ENCODE assay signal across 22 cellular contexts in genomic region chr17:4513113-4514032, GRCh38. TPM values are rescaled to one million over a fixed set of nuclear protein-coding genes. Genes with fewer than 3 reads are reported as not detected.
DNase-seq lines count a peak whose midpoint lies in the region; ATAC-seq, FAIRE-seq and TF ChIP-seq lines count a peak whose summit lies in the region.
"Had no signal": no experiment of that assay in that cellular context is flagged by ENCODE, and none has a peak within 500 bp of the region (broad histone marks: within the 10 kb centered on the region; RNA-seq: fewer than 3 reads in every experiment).

No MANE protein-coding gene starts in this region.

- H3K27ac ChIP-seq in HEK293 (ENCODE audit: extremely low read depth, low read depth, low read length) (no peak overlapping the region), mesenchymal stem cell (ENCODE audit: low read length, poor library complexity, severe bottlenecking) (no peak overlapping the region), substantia nigra (ENCODE audit: low read depth, low read length, poor library complexity, severe bottlenecking) (peak overlapping the region; percentile 66), esophagus muscularis mucosa (replicated peaks in 1 of 4) (peak overlapping the region in 2 of 4 donors; percentile 27 to 42)
- H3K27ac ChIP-seq: foreskin keratinocyte had no signal

- TF ChIP-seq EP300 in esophagus muscularis mucosa (IDR thresholded peaks at IDR 0.05), result no peak

- H2BK12ac ChIP-seq in mesenchymal stem cell (ENCODE audit: low read length in 2 of 2), result no peak overlapping the region

- no peak overlapping the region for H2AFZ ChIP-seq in mesenchymal stem cell (ENCODE audit: low read depth, low read length)

- TF ChIP-seq CTCF in HEK293 (tag by site-specific recombination; IDR thresholded peaks at IDR 0.05), result no peak
- TF ChIP-seq CTCF in bronchial epithelial cell (IDR thresholded peaks at IDR 0.05; ENCODE audit: insufficient read depth, low read length, severe bottlenecking), result no peak
- TF ChIP-seq CTCF in esophagus muscularis mucosa (IDR thresholded peaks at IDR 0.05), result no peak

- H3K14ac ChIP-seq in mesenchymal stem cell (ENCODE audit: low read length in 2 of 2), result peak overlapping the region in 1 of 2 experiments; percentile 90

- no peak for ATAC-seq in GM21360 (IDR thresholded peaks at IDR 0.05; ENCODE audit: unreplicated experiment)
- ATAC-seq: foreskin keratinocyte had no signal

- no peak overlapping the region for H2BK15ac ChIP-seq in mesenchymal stem cell (ENCODE audit: low read depth, poor library complexity, severe bottlenecking)

- H3K9me3 ChIP-seq in HEK293 (ENCODE audit: control insufficient read depth, insufficient read depth, low read depth, low read length), result no peaks in the 10 kb centered on the region
- H3K9me3 ChIP-seq in mesenchymal stem cell (ENCODE audit: control insufficient read depth, low read length), result no peaks in the 10 kb centered on the region
- H3K9me3 ChIP-seq in esophagus muscularis mucosa, result no peaks in the 10 kb centered on the region
- H3K9me3 ChIP-seq: BE2C had no signal

- peak overlapping the region; percentile 34 for H4K91ac ChIP-seq in mesenchymal stem cell (ENCODE audit: low read length)

- no peak for TF ChIP-seq POLR2A in esophagus muscularis mucosa (IDR thresholded peaks at IDR 0.05; ENCODE audit: low read depth)

- H3K4me3 ChIP-seq in HEK293 (ENCODE audit: low read depth, low read length), result no peak overlapping the region
- no peak overlapping the region for H3K4me3 ChIP-seq in bronchial epithelial cell (ENCODE audit: low read depth, low read length)
- no peak overlapping the region for H3K4me3 ChIP-seq in mesenchymal stem cell (ENCODE audit: insufficient read depth in 1 of 2, low read depth in 1 of 2, low read length in 2 of 2)
- H3K4me3 ChIP-seq in esophagus muscularis mucosa, result no peak overlapping the region
- H3K4me3 ChIP-seq: lung had no signal

- no peak overlapping the region for H2BK5ac ChIP-seq in mesenchymal stem cell (ENCODE audit: low read depth, low read length, poor library complexity, severe bottlenecking)

- POLR2A ChIA-PET in HEK293 (lab: Yijun Ruan, JAX), result no interaction called here

- no peak overlapping the region for H3K4me2 ChIP-seq in mesenchymal stem cell (ENCODE audit: low read length, poor library complexity, severe bottlenecking)

- H3K36me3 ChIP-seq in HEK293 (ENCODE audit: control insufficient read depth in 2 of 2, insufficient read depth in 1 of 2, low read length in 2 of 2) (no peaks in the 10 kb centered on the region), bronchial epithelial cell (ENCODE audit: control insufficient read depth, insufficient read depth, low read length) (no peaks in the 10 kb centered on the region), mesenchymal stem cell (ENCODE audit: control insufficient read depth in 1 of 2, insufficient read depth in 2 of 2, low read depth in 1 of 2, low read length in 2 of 2) (peaks cover 0 to 37% of the 10 kb centered on the region in 2 experiments), esophagus muscularis mucosa (peaks cover 0 to 6% (median 0%) of the 10 kb centered on the region in 4 donors)
- H3K36me3 ChIP-seq: BE2C had no signal

- H3K27me3 ChIP-seq in bronchial epithelial cell (ENCODE audit: control insufficient read depth, insufficient read depth, low read length) (peaks cover 2% of the 10 kb centered on the region), mesenchymal stem cell (ENCODE audit: control insufficient read depth in 1 of 2, insufficient read depth in 1 of 2, low read length in 2 of 2) (peaks cover 19 to 46% of the 10 kb centered on the region in 2 experiments), esophagus muscularis mucosa (no peaks in the 10 kb centered on the region)
- H3K27me3 ChIP-seq: BE2C, foreskin keratinocyte had no signal

- 85% methylated on average over 24 of the region's 24 CpGs for WGBS in mesenchymal stem cell
- 88% methylated on average over 20 of the region's 24 CpGs for WGBS in esophagus muscularis mucosa

- no peak overlapping the region for H4K8ac ChIP-seq in mesenchymal stem cell (ENCODE audit: low read length)

- H2AK5ac ChIP-seq in mesenchymal stem cell (ENCODE audit: low read length, severe bottlenecking), result no peak overlapping the region

- peaks cover 6% of the 10 kb centered on the region for H3K79me1 ChIP-seq in mesenchymal stem cell (replicated peaks; ENCODE audit: low read length, poor library complexity, severe bottlenecking)

- CTCF ChIA-PET in HEK293 (lab: Yijun Ruan, JAX), result no interaction called here

- intact Hi-C loops in esophagus muscularis mucosa (cut with DNase I), result no loop called here

- H3K4me1 ChIP-seq in HEK293 (ENCODE audit: control insufficient read depth, insufficient read depth, low read length) (no peaks in the 10 kb centered on the region), mesenchymal stem cell (ENCODE audit: control insufficient read depth, insufficient read depth, low read depth, low read length) (peaks cover 18% of the 10 kb centered on the region), esophagus muscularis mucosa (peaks cover 18 to 42% (median 37%) of the 10 kb centered on the region in 4 donors)
- H3K4me1 ChIP-seq: BE2C, foreskin keratinocyte had no signal

- DNase-seq in bronchial epithelial cell (ENCODE audit: low read depth) (peak; percentile 29), mesenchymal stem cell (no peak), substantia nigra (lab: John Stamatoyannopoulos, UW) (no peak), germinal center (ENCODE audit: low spot score) (no peak), esophagus muscularis mucosa (ENCODE audit: extremely low spot score) (no peak), NCI-H2196 (lab: John Stamatoyannopoulos, UW; ENCODE audit: unreplicated experiment) (no peak)
- DNase-seq: activated CD4-positive, alpha-beta memory T cell treated with anti-CD3 and anti-CD28 coated beads for 36 hours; activated naive CD8-positive, alpha-beta T cell treated with anti-CD3 and anti-CD28 coated beads, Interleukin-2, amount 10 ng/mL, durations not matched to agents 7 days and 5 days; activated T-cell treated with anti-CD3 and anti-CD28 coated beads, Interleukin-2, amount 50 U/mL, for 48 hours; BE2C; central memory CD4-positive, alpha-beta T cell; effector memory CD4-positive, alpha-beta T cell; foreskin keratinocyte; KBM-7; NCI-H1048; NCI-H526 treated with DMSO at 0.1 percent for 48 hours; retina; stimulated activated CD4-positive, alpha-beta T cell treated with anti-CD3 and anti-CD28 coated beads, Interleukin-1b, Interleukin-23, amount 100 ng/mL, for 48 hours had no signal

- no peak overlapping the region for H3K23ac ChIP-seq in mesenchymal stem cell (ENCODE audit: low read length in 2 of 2)

- H2BK120ac ChIP-seq in mesenchymal stem cell (ENCODE audit: low read depth, low read length), result no peak overlapping the region

- no peak for FAIRE-seq in bronchial epithelial cell (lab: Jason Lieb, UNC)

- H3K4ac ChIP-seq in mesenchymal stem cell (ENCODE audit: low read depth in 1 of 2, low read length in 2 of 2), result no peak overlapping the region

- no peak overlapping the region for H3K18ac ChIP-seq in mesenchymal stem cell (ENCODE audit: low read depth in 1 of 2, low read length in 2 of 2)

- H3K9ac ChIP-seq in mesenchymal stem cell (ENCODE audit: low read length), result no peak overlapping the region

TF ChIP-seq in HEK293, 187 proteins besides CTCF, POLR2A, EP300 and RAD21:
- TF ChIP-seq ZFHX2 (tag by site-specific recombination; conservative IDR thresholded peaks at IDR 0.05), result peak; percentile 70
- no peak for TF ChIP-seq PATZ1 (tag by site-specific recombination; IDR thresholded peaks at IDR 0.05)
- TF ChIP-seq EGR2 (tag by site-specific recombination; IDR thresholded peaks at IDR 0.05; ENCODE audit: low read depth), result peak; percentile 64
- 0 out of 2 replicates have a peak, but pooled peaks have one; percentile 18 for TF ChIP-seq ZIC2 (tag by site-specific recombination; IDR thresholded peaks at IDR 0.05)
TF ChIP-seq in HEK293: peak in this region for 3.

RNA-seq across cellular contexts. Expression of gene SPNS2, which starts 14.7 kb away (rescaled TPM):
- total RNA-seq in bronchial epithelial cell (3.9 and 22.8 TPM in 2 replicates), esophagus muscularis mucosa (10 to 100 TPM in 3 of 4 donors, 1 to 10 TPM in 1; 10.0 to 19.9 (median 18.8) TPM)
- polyA plus RNA-seq in mesenchymal stem cell (2013, experiment 1 of 2), result 0.01 TPM
- polyA plus RNA-seq in mesenchymal stem cell (2013, experiment 2 of 2), result not detected

RNA-seq across cellular contexts. Expression of gene MYBBP1A, which starts 41.8 kb away (rescaled TPM):
- total RNA-seq in bronchial epithelial cell (45.1 and 60.6 TPM in 2 replicates), esophagus muscularis mucosa (10 to 100 TPM; 31.6 to 45.4 (median 36.1) TPM)
- 20.8 TPM for polyA plus RNA-seq in mesenchymal stem cell (2013, experiment 1 of 2)
- polyA plus RNA-seq in mesenchymal stem cell (2013, experiment 2 of 2), result 19.7 TPM

RNA-seq across cellular contexts. Expression of gene GGT6, which starts 47.0 kb away (rescaled TPM):
- total RNA-seq in bronchial epithelial cell, result 6.6 and 24.1 TPM in 2 replicates
- not detected for polyA plus RNA-seq in mesenchymal stem cell (2013, experiment 1 of 2)
- not detected for polyA plus RNA-seq in mesenchymal stem cell (2013, experiment 2 of 2)
- total RNA-seq in esophagus muscularis mucosa, result not detected
- total RNA-seq: activated CD4-positive, alpha-beta memory T cell treated with anti-CD3 and anti-CD28 coated beads for 36 hours; activated naive CD8-positive, alpha-beta T cell treated with anti-CD3 and anti-CD28 coated beads, Interleukin-2, amount 10 ng/mL, durations not matched to agents 7 days and 5 days had no signal
- polyA plus RNA-seq: neural cell had no signal
